8 cellular contexts compared by ENCODE assay signal in genomic region chr9:128034821-128035764, GRCh38. TPM values are rescaled to one million over a fixed set of nuclear protein-coding genes. Genes with fewer than 3 reads are reported as not detected.
A peak's percentile ranks its signal among the peaks of the same experiment; 100 is the strongest.
DNase-seq lines count a peak whose midpoint lies in the region; ATAC-seq and TF ChIP-seq lines count a peak whose summit lies in the region.

No MANE protein-coding gene starts in this region.

- DNase-seq in AG10803 (ENCODE audit: low read depth) = peak; percentile 79
- DNase-seq in GM19240 (ENCODE audit: insufficient read length, low spot score) = peak; percentile 52
- peak; percentile 85 for DNase-seq in NCI-H1092 treated with DMSO at 0.1 percent for 48 hours (lab: John Stamatoyannopoulos, UW)
- DNase-seq in SK-MEL-5 (ENCODE audit: low read depth, low spot score) = peak; percentile 92
- DNase-seq in activated naive CD4-positive, alpha-beta T cell treated with anti-CD3 and anti-CD28 coated beads, Interleukin-2, amount 50 U/mL, for 16 hours = peak; percentile 60
- peak; percentile 86 for DNase-seq in germinal center (ENCODE audit: low spot score)
- DNase-seq in osteoblast (ENCODE audit: insufficient read length, low spot score, missing footprints) = peak; percentile 94
- DNase-seq in aorta = peak; percentile 74 to 80

- H3K27ac ChIP-seq in osteoblast (ENCODE audit: low read depth, low read length) (no peak overlapping the region), aorta (ENCODE audit: low read depth in 1 of 2, low read length in 2 of 2) (no peak overlapping the region)

- TF ChIP-seq CTCF in AG10803 (conservative IDR thresholded peaks at IDR 0.05; ENCODE audit: low read length) (peak; percentile 83), osteoblast (IDR thresholded peaks at IDR 0.05; ENCODE audit: extremely low read depth, low read depth, low read length) (peak; percentile 85)

- ATAC-seq in aorta (ENCODE audit: low FRiP score) = peak; percentile 96

- intact Hi-C loops in aorta (cut with DNase I) = loop anchor here (1.0 to 2.0 kb wide), 3 partner anchors 82 to 92 kb away; no protein-coding TSS in a partner anchor

- no peak overlapping the region for H3K4me2 ChIP-seq in osteoblast (ENCODE audit: insufficient read depth, low read length)

- H3K27me3 ChIP-seq in osteoblast (ENCODE audit: insufficient read depth, low read length) = no peaks in the 10 kb centered on the region
- H3K27me3 ChIP-seq in aorta (ENCODE audit: control insufficient read depth in 1 of 2, insufficient read depth in 2 of 2, low read length in 1 of 2) = no peaks in the 10 kb centered on the region

- no peaks in the 10 kb centered on the region for H3K79me2 ChIP-seq in osteoblast (ENCODE audit: insufficient read depth, low read length)

- H3K4me3 ChIP-seq in AG10803 (ENCODE audit: low read length) = no peak overlapping the region
- no peak overlapping the region for H3K4me3 ChIP-seq in osteoblast (ENCODE audit: insufficient read depth, low read length)
- no peak overlapping the region for H3K4me3 ChIP-seq in aorta (ENCODE audit: low read length in 2 of 2)

- H3K4me1 ChIP-seq in osteoblast (ENCODE audit: insufficient read depth, low read length) = no peaks in the 10 kb centered on the region
- no peaks in the 10 kb centered on the region for H3K4me1 ChIP-seq in aorta (ENCODE audit: control insufficient read depth in 1 of 2, insufficient read depth in 2 of 2, low read length in 2 of 2)

- peak overlapping the region; percentile 91 for H2AFZ ChIP-seq in osteoblast (ENCODE audit: low read length)

- H3K9me3 ChIP-seq in osteoblast (ENCODE audit: low read depth, low read length) (no peaks in the 10 kb centered on the region), aorta (ENCODE audit: control insufficient read depth, low read length) (no peaks in the 10 kb centered on the region)

- H3K36me3 ChIP-seq in osteoblast (ENCODE audit: insufficient read depth, low read length) = no peaks in the 10 kb centered on the region
- H3K36me3 ChIP-seq in aorta (ENCODE audit: control insufficient read depth in 1 of 2, insufficient read depth in 2 of 2, low read length in 1 of 2) = no peaks in the 10 kb centered on the region

- in situ Hi-C loops in SK-MEL-5 (cut with HindIII; ENCODE audit: low pct_unique_long_range_greater_than_20kb, low sequenced_read_pairs) = no loop called here

- WGBS in aorta, 2 donors = 45 to 49% methylated on average over 8 of the region's 8 CpGs

- H4K20me1 ChIP-seq in osteoblast (ENCODE audit: insufficient read depth, low read length) = no peaks in the 10 kb centered on the region

RNA-seq across cellular contexts. Expression of gene NAIF1, which starts 32.0 kb away (rescaled TPM):
- 11.9 and 15.1 TPM in 2 replicates for total RNA-seq in SK-MEL-5 (2014; rRNA removed; shearing (Covaris generic))
- 13.6 and 15.4 TPM in 2 replicates for polyA plus RNA-seq in SK-MEL-5 (2015; cell fraction: cytosol; rRNA removed)
- 3.7 and 8.8 TPM in 2 replicates for polyA plus RNA-seq in SK-MEL-5 (2015; cell fraction: nucleus; rRNA removed)
- total RNA-seq in osteoblast (10.1 and 10.6 TPM in 2 replicates), aorta (10 to 100 TPM in 1 of 2 donors, 1 to 10 TPM in 1; 5.4 to 10.4 TPM)
- polyA plus RNA-seq in aorta = 1 to 10 TPM; 7.0 to 8.9 TPM

RNA-seq across cellular contexts. Expression of gene SLC25A25, which starts 32.9 kb away (rescaled TPM):
- 26.5 and 30.8 TPM in 2 replicates for total RNA-seq in SK-MEL-5 (2014; rRNA removed; shearing (Covaris generic))
- 21.5 and 27.2 TPM in 2 replicates for polyA plus RNA-seq in SK-MEL-5 (2015; cell fraction: cytosol; rRNA removed)
- polyA plus RNA-seq in SK-MEL-5 (2015; cell fraction: nucleus; rRNA removed) = 21.4 and 29.9 TPM in 2 replicates
- total RNA-seq in osteoblast = 9.7 and 13.4 TPM in 2 replicates
- 10 to 100 TPM; 16.3 to 40.9 TPM for total RNA-seq in aorta
- 10 to 100 TPM in 1 of 2 donors, 1 to 10 TPM in 1; 9.8 to 14.3 TPM for polyA plus RNA-seq in aorta

RNA-seq across cellular contexts. Expression of gene EEIG1, which starts 54.3 kb away (rescaled TPM):
- 28.5 and 31.1 TPM in 2 replicates for total RNA-seq in SK-MEL-5 (2014; rRNA removed; shearing (Covaris generic))
- 157 and 182 TPM in 2 replicates for polyA plus RNA-seq in SK-MEL-5 (2015; cell fraction: cytosol; rRNA removed)
- 92.1 and 104 TPM in 2 replicates for polyA plus RNA-seq in SK-MEL-5 (2015; cell fraction: nucleus; rRNA removed)
- total RNA-seq in osteoblast (18.0 and 20.6 TPM in 2 replicates), aorta (10 to 100 TPM; 41.4 to 63.1 TPM)
- polyA plus RNA-seq in aorta = 10 to 100 TPM in 1 of 2 donors, 1 to 10 TPM in 1; 7.9 to 22.0 TPM
